Comparison of ENCODE assay signal across 8 cellular contexts in the genomic region with DNA sequence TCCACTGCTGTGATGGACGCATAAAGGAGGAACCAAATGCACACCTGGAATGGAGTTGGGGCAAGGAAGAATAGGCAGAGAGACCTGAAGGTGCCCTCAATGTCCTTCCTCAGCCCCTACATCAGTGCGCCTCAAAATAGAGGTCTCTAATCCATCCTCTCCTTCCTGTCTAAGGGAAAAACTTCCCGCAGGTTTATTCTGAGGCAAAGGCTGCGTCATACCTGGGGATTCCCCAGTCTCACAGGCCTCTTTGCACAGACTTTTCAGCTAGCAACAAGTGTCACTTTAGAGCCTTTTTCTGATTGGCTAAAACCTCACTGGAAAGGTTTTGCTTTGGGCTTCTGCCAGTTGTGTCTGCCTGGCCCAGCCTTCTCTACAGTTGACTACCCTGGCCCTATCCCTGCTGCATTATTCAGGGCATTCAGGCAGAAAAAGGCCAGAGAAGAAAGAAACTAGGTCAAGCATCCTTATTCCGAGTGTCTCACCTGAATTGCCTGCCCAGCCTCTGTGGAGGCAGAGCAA. TPM values are rescaled to one million over a fixed set of nuclear protein-coding genes. Genes with fewer than 3 reads are reported as not detected.
DNase-seq lines count a peak whose midpoint lies in the region; ATAC-seq and TF ChIP-seq lines count a peak whose summit lies in the region.

No MANE protein-coding gene starts in this region.

- no TSS peak for BruUV-seq in HCT116 (replicated peaks; lab: Mats Ljungman, UMichigan)

- CTCF ChIA-PET in HCT116 (lab: Charles Lee), result interaction anchor here (1.3 kb wide), 1 partner anchor 24 kb away, joined by 3 read pairs; no protein-coding TSS in a partner anchor

- no peak for TF ChIP-seq RAD21 in HCT116 (IDR thresholded peaks at IDR 0.05; ENCODE audit: low read depth)

- H4K20me1 ChIP-seq in HCT116 (ENCODE audit: insufficient read depth), result no peaks in the 10 kb centered on the region

- intact Hi-C loops in HCT116 (cut with micrococcal nuclease) (no loop called here), thyroid gland (cut with DNase I) (no loop called here)

- no peak overlapping the region for H2AFZ ChIP-seq in HCT116 (ENCODE audit: low read depth, low read length, poor library complexity, severe bottlenecking)

- H3K4me1 ChIP-seq in HCT116 (ENCODE audit: control insufficient read depth in 1 of 2, insufficient read depth in 2 of 2, low read length in 2 of 2) (no peaks in the 10 kb centered on the region), thyroid gland (no peaks in the 10 kb centered on the region)

- DNase-seq in HCT116 (ENCODE audit: low read depth, low spot score) (peak; percentile 41), NCI-H460 (ENCODE audit: extremely low read depth, low read depth) (peak; percentile 50), lung microvascular endothelial cell (ENCODE audit: low read depth in 2 of 2) (peak; percentile 39 to 87), thyroid gland (peak; percentile 85 to 88), ureter (ENCODE audit: low spot score) (no peak), NCI-H526 (lab: John Stamatoyannopoulos, UW) (no peak)
- DNase-seq in activated naive CD4-positive, alpha-beta T cell treated with anti-CD3 and anti-CD28 coated beads, Interleukin-2, amount 50 U/mL, for 16 hours, result peak; percentile 30

- no peaks in the 10 kb centered on the region for H3K9me2 ChIP-seq in HCT116 (ENCODE audit: insufficient read depth)

- H3K27me3 ChIP-seq in HCT116 (ENCODE audit: insufficient read depth, low read length) (no peaks in the 10 kb centered on the region), thyroid gland (no peaks in the 10 kb centered on the region)

- no peak overlapping the region for H3K9ac ChIP-seq in HCT116 (ENCODE audit: low read length)

- H3K4me3 ChIP-seq in HCT116 (replicated peaks in 1 of 2; ENCODE audit: low read depth in 1 of 2, low read length in 2 of 2) (no peak overlapping the region), thyroid gland (replicated peaks in 1 of 3) (no peak overlapping the region)

- H3K27ac ChIP-seq in HCT116 (ENCODE audit: low read depth, low read length) (no peak overlapping the region), thyroid gland (no peak overlapping the region)

- H3K9me3 ChIP-seq in HCT116 (ENCODE audit: control insufficient read depth in 1 of 2, insufficient read depth in 1 of 2, low read depth in 1 of 2, low read length in 2 of 2) (no peaks in the 10 kb centered on the region), thyroid gland (no peaks in the 10 kb centered on the region)

- TF ChIP-seq CTCF in HCT116 (IDR thresholded peaks at IDR 0.05 in 2 of 3, conservative IDR thresholded peaks at IDR 0.05 in 1 of 3; ENCODE audit: borderline replicate concordance in 1 of 3, insufficient read depth in 1 of 3, low read depth in 2 of 3, low read length in 2 of 3) (no peak), thyroid gland (IDR thresholded peaks at IDR 0.05) (no peak)

- ATAC-seq in GM18517 (IDR thresholded peaks at IDR 0.05; ENCODE audit: unreplicated experiment) (peak; percentile 70), HCT116 (no peak)

- POLR2A ChIA-PET in HCT116 (lab: Charles Lee), result no interaction called here

- H3K79me2 ChIP-seq in HCT116 (ENCODE audit: insufficient read depth, low read length), result no peaks in the 10 kb centered on the region

- RAD21 ChIA-PET in HCT116 (lab: Charles Lee; ENCODE audit: low non-redundant PET in 1 of 2, low total read pairs in 2 of 2, uncharacterized antibody in 2 of 2, unreplicated experiment in 2 of 2), result no interaction called here

- TF ChIP-seq POLR2A in HCT116 (IDR thresholded peaks at IDR 0.05; ENCODE audit: borderline replicate concordance, extremely low read depth, insufficient read depth, insufficient read length), result no peak
- TF ChIP-seq POLR2A in thyroid gland (IDR thresholded peaks at IDR 0.05), result no peak

- H3K36me3 ChIP-seq in HCT116 (ENCODE audit: control insufficient read depth in 1 of 2, insufficient read depth in 2 of 2, low read length in 2 of 2) (no peaks in the 10 kb centered on the region), thyroid gland (no peaks in the 10 kb centered on the region)

- 6 to 15% methylated on average over 5 of the region's 5 CpGs for WGBS in thyroid gland, 2 donors

- H3K4me2 ChIP-seq in HCT116 (ENCODE audit: low read length), result no peak overlapping the region

TF ChIP-seq in HCT116, 20 proteins besides CTCF, POLR2A, EP300 and RAD21:
- TF ChIP-seq EZH2 (IDR thresholded peaks at IDR 0.05) (no peak), ELF1 (IDR thresholded peaks at IDR 0.05; ENCODE audit: borderline replicate concordance, low read depth) (no peak), EZH2phosphoT487 (IDR thresholded peaks at IDR 0.05; ENCODE audit: borderline replicate concordance) (no peak), ZFX (IDR thresholded peaks at IDR 0.05) (no peak), POLR2AphosphoS5 (IDR thresholded peaks at IDR 0.05; ENCODE audit: low read depth, low read length) (no peak), JUND (IDR thresholded peaks at IDR 0.05) (no peak), CBX3 (IDR thresholded peaks at IDR 0.05; ENCODE audit: low read depth) (no peak), FOSL1 (IDR thresholded peaks at IDR 0.05; ENCODE audit: low read depth) (no peak)
- TF ChIP-seq, protein P1, sequence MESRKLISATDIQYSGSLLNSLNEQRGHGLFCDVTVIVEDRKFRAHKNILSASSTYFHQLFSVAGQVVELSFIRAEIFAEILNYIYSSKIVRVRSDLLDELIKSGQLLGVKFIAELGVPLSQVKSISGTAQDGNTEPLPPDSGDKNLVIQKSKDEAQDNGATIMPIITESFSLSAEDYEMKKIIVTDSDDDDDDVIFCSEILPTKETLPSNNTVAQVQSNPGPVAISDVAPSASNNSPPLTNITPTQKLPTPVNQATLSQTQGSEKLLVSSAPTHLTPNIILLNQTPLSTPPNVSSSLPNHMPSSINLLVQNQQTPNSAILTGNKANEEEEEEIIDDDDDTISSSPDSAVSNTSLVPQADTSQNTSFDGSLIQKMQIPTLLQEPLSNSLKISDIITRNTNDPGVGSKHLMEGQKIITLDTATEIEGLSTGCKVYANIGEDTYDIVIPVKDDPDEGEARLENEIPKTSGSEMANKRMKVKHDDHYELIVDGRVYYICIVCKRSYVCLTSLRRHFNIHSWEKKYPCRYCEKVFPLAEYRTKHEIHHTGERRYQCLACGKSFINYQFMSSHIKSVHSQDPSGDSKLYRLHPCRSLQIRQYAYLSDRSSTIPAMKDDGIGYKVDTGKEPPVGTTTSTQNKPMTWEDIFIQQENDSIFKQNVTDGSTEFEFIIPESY (IDR thresholded peaks at IDR 0.05; ENCODE audit: extremely low read depth, insufficient replicate concordance, low read length), result no peak
- TF ChIP-seq, protein P2, sequence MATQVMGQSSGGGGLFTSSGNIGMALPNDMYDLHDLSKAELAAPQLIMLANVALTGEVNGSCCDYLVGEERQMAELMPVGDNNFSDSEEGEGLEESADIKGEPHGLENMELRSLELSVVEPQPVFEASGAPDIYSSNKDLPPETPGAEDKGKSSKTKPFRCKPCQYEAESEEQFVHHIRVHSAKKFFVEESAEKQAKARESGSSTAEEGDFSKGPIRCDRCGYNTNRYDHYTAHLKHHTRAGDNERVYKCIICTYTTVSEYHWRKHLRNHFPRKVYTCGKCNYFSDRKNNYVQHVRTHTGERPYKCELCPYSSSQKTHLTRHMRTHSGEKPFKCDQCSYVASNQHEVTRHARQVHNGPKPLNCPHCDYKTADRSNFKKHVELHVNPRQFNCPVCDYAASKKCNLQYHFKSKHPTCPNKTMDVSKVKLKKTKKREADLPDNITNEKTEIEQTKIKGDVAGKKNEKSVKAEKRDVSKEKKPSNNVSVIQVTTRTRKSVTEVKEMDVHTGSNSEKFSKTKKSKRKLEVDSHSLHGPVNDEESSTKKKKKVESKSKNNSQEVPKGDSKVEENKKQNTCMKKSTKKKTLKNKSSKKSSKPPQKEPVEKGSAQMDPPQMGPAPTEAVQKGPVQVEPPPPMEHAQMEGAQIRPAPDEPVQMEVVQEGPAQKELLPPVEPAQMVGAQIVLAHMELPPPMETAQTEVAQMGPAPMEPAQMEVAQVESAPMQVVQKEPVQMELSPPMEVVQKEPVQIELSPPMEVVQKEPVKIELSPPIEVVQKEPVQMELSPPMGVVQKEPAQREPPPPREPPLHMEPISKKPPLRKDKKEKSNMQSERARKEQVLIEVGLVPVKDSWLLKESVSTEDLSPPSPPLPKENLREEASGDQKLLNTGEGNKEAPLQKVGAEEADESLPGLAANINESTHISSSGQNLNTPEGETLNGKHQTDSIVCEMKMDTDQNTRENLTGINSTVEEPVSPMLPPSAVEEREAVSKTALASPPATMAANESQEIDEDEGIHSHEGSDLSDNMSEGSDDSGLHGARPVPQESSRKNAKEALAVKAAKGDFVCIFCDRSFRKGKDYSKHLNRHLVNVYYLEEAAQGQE (IDR thresholded peaks at IDR 0.05; ENCODE audit: low read depth), result no peak

RNA-seq across cellular contexts. Expression of a gene that starts 1.8 kb away (rescaled TPM):
- total RNA-seq in HCT116 (2021; ENCODE audit: unreplicated experiment), result 2.1 TPM
- polyA plus RNA-seq in HCT116 (2012), result 3.4 and 4.7 TPM in 2 replicates
- total RNA-seq in NCI-H460 (2014; rRNA removed; shearing (Covaris generic)), result 0.17 TPM in 1 of 2 replicates, not detected in the other
- not detected in 2 replicates for polyA plus RNA-seq in NCI-H460 (2014; cell fraction: nucleus; rRNA removed)
- 0.20 TPM in 1 of 2 replicates, not detected in the other for total RNA-seq in lung microvascular endothelial cell
- 1 to 10 TPM in 2 of 4 donors, under 1 TPM in 1, not detected in 1; 0.27 to 8.6 (median 2.7) TPM for total RNA-seq in thyroid gland
- 6.3 TPM for total RNA-seq in ureter

RNA-seq across cellular contexts. Expression of a gene that starts 31.1 kb away (rescaled TPM):
- total RNA-seq in HCT116 (2021; ENCODE audit: unreplicated experiment) (0.86 TPM), lung microvascular endothelial cell (not detected in 2 replicates), thyroid gland (10 to 100 TPM in 2 of 4 donors, 1 to 10 TPM in 2; 1.7 to 19.6 (median 10.2) TPM), ureter (30.1 TPM)
- 0.03 TPM in 1 of 2 replicates, not detected in the other for polyA plus RNA-seq in HCT116 (2012)
- not detected in 2 replicates for total RNA-seq in NCI-H460 (2014; rRNA removed; shearing (Covaris generic))
- polyA plus RNA-seq in NCI-H460 (2014; cell fraction: nucleus; rRNA removed), result not detected in 2 replicates

Comparison
In these comparisons a context has a peak if more than half of its experiments do, and no peak if none do; other contexts are left out.
1. DNase-seq: peak in HCT116 (single experiment), NCI-H460 (single experiment), activated naive CD4-positive, alpha-beta T cell treated with anti-CD3 and anti-CD28 coated beads, Interleukin-2, amount 50 U/mL, for 16 hours (single experiment), lung microvascular endothelial cell (2 of 2) and thyroid gland (2 of 2); none in ureter (single experiment) and NCI-H526 (0 of 2).